Comparison of ENCODE assay signal across 1 cellular context in the genomic region with DNA sequence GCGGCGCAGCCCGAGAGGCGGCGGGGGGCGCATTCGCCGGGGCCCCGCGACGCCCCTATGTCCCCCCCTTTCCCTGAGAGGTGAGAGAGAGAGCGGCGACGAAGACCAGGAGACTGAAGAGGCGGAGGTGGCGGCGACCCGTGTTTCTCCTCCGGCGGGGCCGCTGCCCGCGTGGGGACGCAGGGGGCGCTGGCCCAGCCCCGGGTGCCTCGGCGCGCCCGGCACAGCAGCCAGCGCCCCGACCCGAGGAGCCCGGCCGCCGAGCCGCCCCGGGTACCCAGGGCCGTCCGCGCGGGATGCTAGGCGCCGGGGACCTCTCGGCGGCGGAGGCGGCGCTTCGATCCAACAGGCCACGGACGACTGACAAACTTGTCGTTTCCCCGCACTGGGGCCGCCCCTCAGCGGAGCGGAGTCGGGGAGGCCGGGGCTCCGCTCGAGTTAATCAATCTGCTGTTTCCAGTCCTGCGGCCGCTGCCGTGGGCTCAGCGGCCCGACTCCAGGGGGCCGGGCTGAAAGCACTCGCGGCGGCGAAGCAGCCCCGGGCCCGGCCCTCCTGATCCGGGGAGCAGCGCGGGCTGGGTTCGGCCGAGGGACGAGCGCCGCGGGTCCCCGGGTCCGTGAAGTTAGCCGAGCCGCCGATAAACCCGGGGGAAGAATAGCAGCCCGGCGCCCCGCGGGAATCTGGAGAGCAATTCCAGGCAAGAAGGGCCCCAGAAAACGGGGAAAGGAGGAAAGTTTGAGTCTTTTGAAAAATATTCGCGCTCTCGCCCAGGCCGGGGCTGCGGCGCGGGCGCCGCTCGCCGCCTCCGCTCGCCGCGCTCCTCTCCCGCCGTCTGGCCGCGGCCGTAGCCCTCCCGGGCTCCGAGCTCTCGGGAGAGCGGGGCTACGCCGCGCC.
TF ChIP-seq lines count a peak whose summit lies in the region.

No MANE protein-coding gene starts in this region.

TF ChIP-seq in K562, 482 proteins besides CTCF, POLR2A, EP300 and RAD21 (continued from another document):
- TF ChIP-seq, protein P1, sequence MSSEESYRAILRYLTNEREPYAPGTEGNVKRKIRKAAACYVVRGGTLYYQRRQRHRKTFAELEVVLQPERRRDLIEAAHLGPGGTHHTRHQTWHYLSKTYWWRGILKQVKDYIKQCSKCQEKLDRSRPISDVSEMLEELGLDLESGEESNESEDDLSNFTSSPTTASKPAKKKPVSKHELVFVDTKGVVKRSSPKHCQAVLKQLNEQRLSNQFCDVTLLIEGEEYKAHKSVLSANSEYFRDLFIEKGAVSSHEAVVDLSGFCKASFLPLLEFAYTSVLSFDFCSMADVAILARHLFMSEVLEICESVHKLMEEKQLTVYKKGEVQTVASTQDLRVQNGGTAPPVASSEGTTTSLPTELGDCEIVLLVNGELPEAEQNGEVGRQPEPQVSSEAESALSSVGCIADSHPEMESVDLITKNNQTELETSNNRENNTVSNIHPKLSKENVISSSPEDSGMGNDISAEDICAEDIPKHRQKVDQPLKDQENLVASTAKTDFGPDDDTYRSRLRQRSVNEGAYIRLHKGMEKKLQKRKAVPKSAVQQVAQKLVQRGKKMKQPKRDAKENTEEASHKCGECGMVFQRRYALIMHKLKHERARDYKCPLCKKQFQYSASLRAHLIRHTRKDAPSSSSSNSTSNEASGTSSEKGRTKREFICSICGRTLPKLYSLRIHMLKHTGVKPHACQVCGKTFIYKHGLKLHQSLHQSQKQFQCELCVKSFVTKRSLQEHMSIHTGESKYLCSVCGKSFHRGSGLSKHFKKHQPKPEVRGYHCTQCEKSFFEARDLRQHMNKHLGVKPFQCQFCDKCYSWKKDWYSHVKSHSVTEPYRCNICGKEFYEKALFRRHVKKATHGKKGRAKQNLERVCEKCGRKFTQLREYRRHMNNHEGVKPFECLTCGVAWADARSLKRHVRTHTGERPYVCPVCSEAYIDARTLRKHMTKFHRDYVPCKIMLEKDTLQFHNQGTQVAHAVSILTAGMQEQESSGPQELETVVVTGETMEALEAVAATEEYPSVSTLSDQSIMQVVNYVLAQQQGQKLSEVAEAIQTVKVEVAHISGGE (CRISPR knock-in tag; IDR thresholded peaks at IDR 0.05) = no peak
- TF ChIP-seq NR2C2 (CRISPR knock-in tag; IDR thresholded peaks at IDR 0.05) = no peak
- no peak for TF ChIP-seq NR2C2 (tag; IDR thresholded peaks at IDR 0.05)
- TF ChIP-seq, protein P2, sequence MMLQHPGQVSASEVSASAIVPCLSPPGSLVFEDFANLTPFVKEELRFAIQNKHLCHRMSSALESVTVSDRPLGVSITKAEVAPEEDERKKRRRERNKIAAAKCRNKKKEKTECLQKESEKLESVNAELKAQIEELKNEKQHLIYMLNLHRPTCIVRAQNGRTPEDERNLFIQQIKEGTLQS (IDR thresholded peaks at IDR 0.05) = no peak
- TF ChIP-seq, protein P2 (CRISPR knock-in tag; conservative IDR thresholded peaks at IDR 0.05) = no peak
- TF ChIP-seq, protein P3, sequence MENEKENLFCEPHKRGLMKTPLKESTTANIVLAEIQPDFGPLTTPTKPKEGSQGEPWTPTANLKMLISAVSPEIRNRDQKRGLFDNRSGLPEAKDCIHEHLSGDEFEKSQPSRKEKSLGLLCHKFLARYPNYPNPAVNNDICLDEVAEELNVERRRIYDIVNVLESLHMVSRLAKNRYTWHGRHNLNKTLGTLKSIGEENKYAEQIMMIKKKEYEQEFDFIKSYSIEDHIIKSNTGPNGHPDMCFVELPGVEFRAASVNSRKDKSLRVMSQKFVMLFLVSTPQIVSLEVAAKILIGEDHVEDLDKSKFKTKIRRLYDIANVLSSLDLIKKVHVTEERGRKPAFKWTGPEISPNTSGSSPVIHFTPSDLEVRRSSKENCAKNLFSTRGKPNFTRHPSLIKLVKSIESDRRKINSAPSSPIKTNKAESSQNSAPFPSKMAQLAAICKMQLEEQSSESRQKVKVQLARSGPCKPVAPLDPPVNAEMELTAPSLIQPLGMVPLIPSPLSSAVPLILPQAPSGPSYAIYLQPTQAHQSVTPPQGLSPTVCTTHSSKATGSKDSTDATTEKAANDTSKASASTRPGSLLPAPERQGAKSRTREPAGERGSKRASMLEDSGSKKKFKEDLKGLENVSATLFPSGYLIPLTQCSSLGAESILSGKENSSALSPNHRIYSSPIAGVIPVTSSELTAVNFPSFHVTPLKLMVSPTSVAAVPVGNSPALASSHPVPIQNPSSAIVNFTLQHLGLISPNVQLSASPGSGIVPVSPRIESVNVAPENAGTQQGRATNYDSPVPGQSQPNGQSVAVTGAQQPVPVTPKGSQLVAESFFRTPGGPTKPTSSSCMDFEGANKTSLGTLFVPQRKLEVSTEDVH (IDR thresholded peaks at IDR 0.05; ENCODE audit: low read depth, partially characterized antibody) = no peak
- no peak for TF ChIP-seq CEBPB (tag; IDR thresholded peaks at IDR 0.05)
- TF ChIP-seq BCL6 (CRISPR knock-in tag; IDR thresholded peaks at IDR 0.05) = no peak
- TF ChIP-seq KLF1 (tag; IDR thresholded peaks at IDR 0.05) = no peak
- TF ChIP-seq, protein P4, sequence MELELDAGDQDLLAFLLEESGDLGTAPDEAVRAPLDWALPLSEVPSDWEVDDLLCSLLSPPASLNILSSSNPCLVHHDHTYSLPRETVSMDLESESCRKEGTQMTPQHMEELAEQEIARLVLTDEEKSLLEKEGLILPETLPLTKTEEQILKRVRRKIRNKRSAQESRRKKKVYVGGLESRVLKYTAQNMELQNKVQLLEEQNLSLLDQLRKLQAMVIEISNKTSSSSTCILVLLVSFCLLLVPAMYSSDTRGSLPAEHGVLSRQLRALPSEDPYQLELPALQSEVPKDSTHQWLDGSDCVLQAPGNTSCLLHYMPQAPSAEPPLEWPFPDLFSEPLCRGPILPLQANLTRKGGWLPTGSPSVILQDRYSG (tag; conservative IDR thresholded peaks at IDR 0.05; ENCODE audit: low read depth) = no peak
- no peak for TF ChIP-seq ZNF140 (CRISPR knock-in tag; IDR thresholded peaks at IDR 0.05)
- TF ChIP-seq, protein P5, sequence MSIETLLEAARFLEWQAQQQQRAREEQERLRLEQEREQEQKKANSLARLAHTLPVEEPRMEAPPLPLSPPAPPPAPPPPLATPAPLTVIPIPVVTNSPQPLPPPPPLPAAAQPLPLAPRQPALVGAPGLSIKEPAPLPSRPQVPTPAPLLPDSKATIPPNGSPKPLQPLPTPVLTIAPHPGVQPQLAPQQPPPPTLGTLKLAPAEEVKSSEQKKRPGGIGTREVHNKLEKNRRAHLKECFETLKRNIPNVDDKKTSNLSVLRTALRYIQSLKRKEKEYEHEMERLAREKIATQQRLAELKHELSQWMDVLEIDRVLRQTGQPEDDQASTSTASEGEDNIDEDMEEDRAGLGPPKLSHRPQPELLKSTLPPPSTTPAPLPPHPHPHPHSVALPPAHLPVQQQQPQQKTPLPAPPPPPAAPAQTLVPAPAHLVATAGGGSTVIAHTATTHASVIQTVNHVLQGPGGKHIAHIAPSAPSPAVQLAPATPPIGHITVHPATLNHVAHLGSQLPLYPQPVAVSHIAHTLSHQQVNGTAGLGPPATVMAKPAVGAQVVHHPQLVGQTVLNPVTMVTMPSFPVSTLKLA (conservative IDR thresholded peaks at IDR 0.05) = no peak
- TF ChIP-seq, protein P6, sequence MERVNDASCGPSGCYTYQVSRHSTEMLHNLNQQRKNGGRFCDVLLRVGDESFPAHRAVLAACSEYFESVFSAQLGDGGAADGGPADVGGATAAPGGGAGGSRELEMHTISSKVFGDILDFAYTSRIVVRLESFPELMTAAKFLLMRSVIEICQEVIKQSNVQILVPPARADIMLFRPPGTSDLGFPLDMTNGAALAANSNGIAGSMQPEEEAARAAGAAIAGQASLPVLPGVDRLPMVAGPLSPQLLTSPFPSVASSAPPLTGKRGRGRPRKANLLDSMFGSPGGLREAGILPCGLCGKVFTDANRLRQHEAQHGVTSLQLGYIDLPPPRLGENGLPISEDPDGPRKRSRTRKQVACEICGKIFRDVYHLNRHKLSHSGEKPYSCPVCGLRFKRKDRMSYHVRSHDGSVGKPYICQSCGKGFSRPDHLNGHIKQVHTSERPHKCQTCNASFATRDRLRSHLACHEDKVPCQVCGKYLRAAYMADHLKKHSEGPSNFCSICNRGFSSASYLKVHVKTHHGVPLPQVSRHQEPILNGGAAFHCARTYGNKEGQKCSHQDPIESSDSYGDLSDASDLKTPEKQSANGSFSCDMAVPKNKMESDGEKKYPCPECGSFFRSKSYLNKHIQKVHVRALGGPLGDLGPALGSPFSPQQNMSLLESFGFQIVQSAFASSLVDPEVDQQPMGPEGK (CRISPR knock-in tag; IDR thresholded peaks at IDR 0.05; ENCODE audit: borderline replicate concordance) = no peak
- no peak for TF ChIP-seq U2AF1 (optimal IDR thresholded peaks at IDR 0.05; ENCODE audit: low read depth, low read length)
- 0 out of 2 replicates have a peak, but pooled peaks have one; percentile 16 for TF ChIP-seq ZSCAN29 (IDR thresholded peaks at IDR 0.05)
- TF ChIP-seq ZNF431 (CRISPR knock-in tag; IDR thresholded peaks at IDR 0.05) = no peak
